ENCODE assay signal across 8 cellular contexts in the genomic region with DNA sequence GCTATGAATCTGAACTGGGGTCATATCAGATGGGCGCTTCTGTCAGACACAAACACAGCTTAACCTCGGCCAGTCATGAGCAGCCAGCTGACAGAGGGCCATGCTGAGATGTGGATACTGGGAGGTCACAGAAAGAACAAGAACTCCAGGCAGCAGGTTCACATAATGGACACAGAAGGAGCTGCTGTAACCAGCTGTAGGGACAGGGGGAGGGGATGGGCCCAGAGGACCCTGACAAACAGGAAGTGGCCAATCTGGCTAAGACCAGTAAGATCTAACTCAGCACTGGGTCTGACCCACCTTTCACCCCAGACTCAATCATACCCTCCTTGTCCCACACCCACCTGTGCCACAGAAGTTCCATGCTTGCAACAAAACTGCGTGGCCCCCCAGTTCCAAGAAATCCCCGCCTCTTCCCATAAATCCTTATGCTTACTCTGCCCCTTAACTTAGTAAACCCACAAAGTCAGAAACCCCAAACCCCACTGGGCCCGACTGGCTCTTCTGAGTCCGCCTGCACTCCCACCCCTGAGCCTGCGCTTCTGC. TPM values are rescaled to one million over a fixed set of nuclear protein-coding genes. Genes with fewer than 3 reads are reported as not detected.
A peak's percentile ranks its signal among the peaks of the same experiment; 100 is the strongest.
DNase-seq lines count a peak whose midpoint lies in the region; ATAC-seq and TF ChIP-seq lines count a peak whose summit lies in the region.

No MANE protein-coding gene starts in this region.

- peak overlapping the region; percentile 47 for H3K4me2 ChIP-seq in KMS-11

- H3K79me2 ChIP-seq in KMS-11 (ENCODE audit: insufficient read depth, low read depth) = no peaks in the 10 kb centered on the region

- in situ Hi-C loops in brain microvascular endothelial cell (cut with HindIII; ENCODE audit: low pct_ligation_motif_present, low sequenced_read_pairs) = no loop called here

- H2AFZ ChIP-seq in KMS-11 (ENCODE audit: low read depth) = peak overlapping the region; percentile 55; the same call in 1 of the 2 replicates

- H3K27ac ChIP-seq in KMS-11 (no peak overlapping the region), coronary artery (peak overlapping the region in 1 of 2 donors; percentile 74), brain microvascular endothelial cell (no peak overlapping the region)

- no peaks in the 10 kb centered on the region for H3K36me3 Mint-ChIP-seq in CD14-positive monocyte
- H3K36me3 Mint-ChIP-seq in nephron progenitor cell (ENCODE audit: low read depth) = no peaks in the 10 kb centered on the region

- DNase-seq in CD14-positive monocyte (ENCODE audit: low spot score) (no peak), coronary artery (ENCODE audit: low spot score) (peak; percentile 73), nephron progenitor cell (no peak), brain microvascular endothelial cell (no peak), dedifferentiated amniotic fluid mesenchymal stem cell (ENCODE audit: extremely low spot score) (no peak), islet precursor cell (no peak)

- H3K27me3 ChIP-seq in KMS-11 (ENCODE audit: insufficient read depth, low read depth) (no peaks in the 10 kb centered on the region), brain microvascular endothelial cell (replicated peaks) (no peaks in the 10 kb centered on the region)

- no peaks in the 10 kb centered on the region for H4K20me1 ChIP-seq in KMS-11 (ENCODE audit: insufficient read depth)

- H3K27ac Mint-ChIP-seq in CD14-positive monocyte (peak overlapping the region in 6 of 7 donors; percentile 27 to 78 (median 57)), nephron progenitor cell (peak overlapping the region; percentile 88)

- H3K9ac ChIP-seq in KMS-11 = no peak overlapping the region

- H3K27me3 Mint-ChIP-seq in CD14-positive monocyte (ENCODE audit: low read depth in 3 of 3) (peaks cover 4 to 7% (median 5%) of the 10 kb centered on the region in 3 donors), nephron progenitor cell (ENCODE audit: low read depth, poor library complexity) (peaks cover 6% of the 10 kb centered on the region)

- H3K4me1 Mint-ChIP-seq in CD14-positive monocyte (peaks cover 50% of the 10 kb centered on the region), nephron progenitor cell (peaks cover 71% of the 10 kb centered on the region)

- H3K4me1 ChIP-seq in KMS-11 (ENCODE audit: low read depth, poor library complexity, severe bottlenecking) = peaks cover 18% of the 10 kb centered on the region

- H3K4me3 Mint-ChIP-seq in CD14-positive monocyte (peak overlapping the region; percentile 50 to 63), nephron progenitor cell (peak overlapping the region; percentile 68)

- H3K36me3 ChIP-seq in KMS-11 (ENCODE audit: insufficient read depth) (no peaks in the 10 kb centered on the region), brain microvascular endothelial cell (replicated peaks) (no peaks in the 10 kb centered on the region)

- no peak for TF ChIP-seq CTCF in CD14-positive monocyte (IDR thresholded peaks at IDR 0.05)
- TF ChIP-seq CTCF in KMS-11 (conservative IDR thresholded peaks at IDR 0.05; ENCODE audit: low read depth, low read length) = no peak
- TF ChIP-seq CTCF in coronary artery (IDR thresholded peaks at IDR 0.05) = no peak
- TF ChIP-seq CTCF in nephron progenitor cell (IDR thresholded peaks at IDR 0.05) = no peak
- TF ChIP-seq CTCF in brain microvascular endothelial cell (IDR thresholded peaks at IDR 0.05; ENCODE audit: low read depth, low read length, missing control alignments) = no peak

- no peaks in the 10 kb centered on the region for H3K9me3 Mint-ChIP-seq in CD14-positive monocyte
- H3K9me3 Mint-ChIP-seq in nephron progenitor cell = no peaks in the 10 kb centered on the region

- intact Hi-C loops in CD14-positive monocyte (cut with micrococcal nuclease) = loop anchor here in 1 of 2 donors (5.0 to 10.0 kb wide), 2 partner anchors 35 to 77 kb away; no protein-coding TSS in a partner anchor

- ATAC-seq in HG02798 (IDR thresholded peaks at IDR 0.05; ENCODE audit: poor library complexity, unreplicated experiment) = no peak

- H3K4me3 ChIP-seq in KMS-11 (IDR thresholded peaks at IDR 0.05; ENCODE audit: insufficient read depth, low read depth, low read length) = no peak overlapping the region
- H3K4me3 ChIP-seq in coronary artery = no peak overlapping the region
- H3K4me3 ChIP-seq in brain microvascular endothelial cell (ENCODE audit: low read depth, low read length) = no peak overlapping the region

RNA-seq across cellular contexts. Expression of gene APOL4, which starts 3.9 kb away (rescaled TPM):
- polyA plus RNA-seq in CD14-positive monocyte = 1 to 10 TPM in 1 of 2 donors, under 1 TPM in 1; 0.71 to 1.4 TPM

RNA-seq across cellular contexts. Expression of gene APOL3, which starts 37.1 kb away (rescaled TPM):
- polyA plus RNA-seq in CD14-positive monocyte = 10 to 100 TPM; 39.9 to 61.3 TPM

RNA-seq across cellular contexts. Expression of gene APOL2, which starts 41.7 kb away (rescaled TPM):
- 10 to 100 TPM; 12.6 to 13.2 TPM for polyA plus RNA-seq in CD14-positive monocyte

RNA-seq across cellular contexts. Expression of gene APOL1, which starts 55.3 kb away (rescaled TPM):
- 1 to 10 TPM; 3.4 to 6.1 TPM for polyA plus RNA-seq in CD14-positive monocyte
